9 cellular contexts compared by ENCODE assay signal in the genomic region with DNA sequence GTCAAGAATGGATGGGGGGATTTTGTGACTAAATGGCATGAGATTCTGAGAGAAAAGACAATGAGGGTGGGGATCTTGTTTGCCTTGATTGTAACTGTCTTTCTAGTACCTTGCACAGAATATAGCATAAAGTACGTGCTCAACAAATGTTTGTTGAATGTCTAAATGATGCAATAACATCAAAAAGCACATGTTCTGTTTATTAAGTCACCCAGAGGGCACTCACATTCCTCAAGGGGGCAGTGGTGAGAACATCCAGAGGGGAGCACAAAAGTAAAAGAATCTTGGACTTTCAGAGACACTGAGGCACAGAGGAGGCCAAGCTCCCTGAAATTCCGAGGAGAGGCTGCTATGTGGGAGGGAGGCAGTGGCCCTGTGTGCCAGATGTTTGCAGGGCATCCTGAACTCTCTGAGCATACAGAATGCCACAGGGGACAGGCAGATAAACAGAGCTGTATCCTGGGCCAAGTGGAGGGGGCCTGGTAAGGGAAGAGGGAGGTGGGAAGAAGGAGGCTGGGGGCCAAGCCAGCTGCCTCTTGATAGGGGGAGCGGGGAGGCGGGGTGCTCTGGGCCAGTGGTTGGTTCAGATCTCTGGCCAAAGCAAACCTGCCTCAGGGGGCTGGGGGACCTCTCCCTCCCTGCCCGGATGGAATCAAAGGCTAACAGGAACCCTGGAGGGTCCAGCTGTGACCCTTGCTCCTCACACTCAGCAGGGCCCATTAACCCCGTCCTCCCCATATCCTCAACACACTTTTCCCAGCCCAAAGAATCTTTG. TPM values are rescaled to one million over a fixed set of nuclear protein-coding genes. Genes with fewer than 3 reads are reported as not detected.
DNase-seq lines count a peak whose midpoint lies in the region; ATAC-seq and TF ChIP-seq lines count a peak whose summit lies in the region.
"Had no signal": no experiment of that assay in that cellular context is flagged by ENCODE, and none has a peak within 500 bp of the region (broad histone marks: within the 10 kb centered on the region; RNA-seq: fewer than 3 reads in every experiment).

No MANE protein-coding gene starts in this region.

- no peaks in the 10 kb centered on the region for H3K36me3 ChIP-seq in ascending aorta
- H3K36me3 ChIP-seq: BLaER1 treated with 17β-estradiol and CSF1 and Interleukin-3, amounts not matched to agents 10 nM and 100 nM had no signal

- no peaks in the 10 kb centered on the region for H3K9me3 ChIP-seq in ascending aorta
- H3K9me3 ChIP-seq: BLaER1 treated with 17β-estradiol and CSF1 and Interleukin-3, amounts not matched to agents 10 nM and 100 nM had no signal

- ATAC-seq in GM19463 (IDR thresholded peaks at IDR 0.05; ENCODE audit: unreplicated experiment) = no peak

- H3K4me3 ChIP-seq in ascending aorta = no peak overlapping the region
- H3K4me3 ChIP-seq: BLaER1 treated with 17β-estradiol and CSF1 and Interleukin-3, amounts not matched to agents 10 nM and 100 nM had no signal

- H3K27ac ChIP-seq in ascending aorta = no peak overlapping the region

- H3K4me1 ChIP-seq in ascending aorta = peaks cover 4 to 19% of the 10 kb centered on the region in 2 donors

- no peaks in the 10 kb centered on the region for H3K27me3 ChIP-seq in ascending aorta
- H3K27me3 ChIP-seq: BLaER1 treated with 17β-estradiol and CSF1 and Interleukin-3, amounts not matched to agents 10 nM and 100 nM had no signal

- TF ChIP-seq CTCF in ascending aorta (IDR thresholded peaks at IDR 0.05) = peak; percentile 20 to 58 (median 31)

- DNase-seq in NCI-H1436 (lab: John Stamatoyannopoulos, UW) (peak; percentile 3), NCI-H1436 treated with DMSO at 0.1 percent for 48 hours (lab: John Stamatoyannopoulos, UW) (no peak), NCI-H2171 treated with DMSO at 0.1 percent for 48 hours (lab: John Stamatoyannopoulos, UW) (peak; percentile 8), ascending aorta (ENCODE audit: low spot score in 2 of 2) (no peak), iPS-NIHi7 (ENCODE audit: extremely low spot score) (peak; percentile 70), superior temporal gyrus (ENCODE audit: extremely low spot score) (peak; percentile 69), COLO668 (lab: John Stamatoyannopoulos, UW; ENCODE audit: unreplicated experiment) (no peak)

- intact Hi-C loops in ascending aorta (cut with DNase I) = loop anchor here (10.0 kb wide), 1 partner anchor 56 kb away; no protein-coding TSS in a partner anchor

RNA-seq across cellular contexts. Expression of gene ATP1A2, which starts 6.5 kb away (rescaled TPM):
- 316 TPM for total RNA-seq in ascending aorta

RNA-seq across cellular contexts. Expression of gene IGSF8, which starts 10.7 kb away (rescaled TPM):
- 37.9 TPM for total RNA-seq in ascending aorta

RNA-seq across cellular contexts. Expression of gene KCNJ9, which starts 27.7 kb away (rescaled TPM):
- total RNA-seq in ascending aorta = 1.2 TPM

RNA-seq across cellular contexts. Expression of gene KCNJ10, which starts 39.1 kb away (rescaled TPM):
- not detected for total RNA-seq in ascending aorta

RNA-seq across cellular contexts. Expression of gene ATP1A4, which starts 42.3 kb away (rescaled TPM):
- not detected for total RNA-seq in ascending aorta

Comparison
In these comparisons a context has a peak if more than half of its experiments do, and no peak if none do; other contexts are left out.
1. DNase-seq: peak in NCI-H1436 (single experiment), NCI-H2171 treated with DMSO at 0.1 percent for 48 hours (single experiment), iPS-NIHi7 (single experiment) and superior temporal gyrus (single experiment); none in NCI-H1436 treated with DMSO at 0.1 percent for 48 hours (single experiment), ascending aorta (0 of 2) and COLO668 (single experiment).